In the genomic region with DNA sequence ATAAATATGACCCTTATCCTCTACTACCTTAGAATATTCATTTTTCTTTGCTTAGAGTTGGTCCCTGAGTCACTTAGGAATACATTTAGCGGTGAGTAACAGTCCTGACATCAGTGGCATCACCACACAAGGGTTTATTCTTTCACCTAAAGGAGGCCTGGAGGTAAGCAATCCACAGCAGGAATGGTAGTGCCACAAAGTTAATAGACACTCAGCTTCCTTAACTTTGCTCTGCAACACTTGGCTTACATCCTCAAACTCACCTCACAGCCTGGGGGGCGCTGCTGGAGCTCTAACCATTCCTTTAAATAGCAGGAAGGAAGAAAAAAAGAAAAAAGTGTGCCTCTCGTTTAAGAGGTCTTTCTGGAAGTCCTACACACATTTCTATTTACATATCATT, we compare ENCODE assay signal across 14 cellular contexts. TPM values are rescaled to one million over a fixed set of nuclear protein-coding genes. Genes with fewer than 3 reads are reported as not detected.
DNase-seq lines count a peak whose midpoint lies in the region; ATAC-seq and TF ChIP-seq lines count a peak whose summit lies in the region.
"Had no signal": no experiment of that assay in that cellular context is flagged by ENCODE, and none has a peak within 500 bp of the region (broad histone marks: within the 10 kb centered on the region; RNA-seq: fewer than 3 reads in every experiment).

No MANE protein-coding gene starts in this region.

- in situ Hi-C loops in astrocyte of the spinal cord (cut with HindIII; ENCODE audit: low sequenced_read_pairs) = no loop called here

- no peaks in the 10 kb centered on the region for H3K9me3 Mint-ChIP-seq in mesothelial cell of epicardium
- H3K9me3 Mint-ChIP-seq: activated naive CD4-positive, alpha-beta T cell treated with anti-CD3 and anti-CD28 coated beads, Interleukin-2, amount 50 U/mL, for 72 hours; CD8-positive, alpha-beta memory T cell had no signal

- H3K27me3 Mint-ChIP-seq in mesothelial cell of epicardium (ENCODE audit: low read depth) = no peaks in the 10 kb centered on the region

- ATAC-seq in GM19328 (IDR thresholded peaks at IDR 0.05; ENCODE audit: unreplicated experiment) = no peak
- ATAC-seq: activated naive CD4-positive, alpha-beta T cell treated with anti-CD3 and anti-CD28 coated beads, Interleukin-2, amount 50 U/mL, for 72 hours; sciatic nerve had no signal

- no peaks in the 10 kb centered on the region for H3K4me1 Mint-ChIP-seq in mesothelial cell of epicardium
- H3K4me1 Mint-ChIP-seq: CD8-positive, alpha-beta memory T cell had no signal

- peaks cover 2% of the 10 kb centered on the region for H3K36me3 Mint-ChIP-seq in mesothelial cell of epicardium
- H3K36me3 Mint-ChIP-seq: activated naive CD4-positive, alpha-beta T cell treated with anti-CD3 and anti-CD28 coated beads, Interleukin-2, amount 50 U/mL, for 72 hours had no signal

- H3K4me3 Mint-ChIP-seq in mesothelial cell of epicardium = no peak overlapping the region
- H3K4me3 Mint-ChIP-seq: CD8-positive, alpha-beta memory T cell had no signal

- no peaks in the 10 kb centered on the region for H3K36me3 ChIP-seq in uterus
- H3K36me3 ChIP-seq: HAP-1, Peyer's patch had no signal

- DNase-seq in Kasumi-1 (lab: John Stamatoyannopoulos, UW) (peak; percentile 31 to 38), astrocyte of the spinal cord (ENCODE audit: low read depth, low spot score) (peak; percentile 5), kidney tubule cell (ENCODE audit: low spot score) (peak; percentile 93), DMS114 treated with DMSO at 0.1 percent for 48 hours (lab: John Stamatoyannopoulos, UW; ENCODE audit: unreplicated experiment) (no peak), uterus (no peak), mesothelial cell of epicardium (ENCODE audit: low spot score in 2 of 2, unreplicated experiment in 2 of 2) (no peak)
- DNase-seq: CD8-positive, alpha-beta memory T cell; kidney; Peyer's patch had no signal

- TF ChIP-seq CTCF in GM12872 (IDR thresholded peaks at IDR 0.05; ENCODE audit: insufficient read depth, low read depth, low read length) = peak; percentile 11; the same call in 1 of the 3 replicates
- peak; percentile 23 for TF ChIP-seq CTCF in astrocyte of the spinal cord (IDR thresholded peaks at IDR 0.05; ENCODE audit: low read depth, low read length)
- no peak for TF ChIP-seq CTCF in uterus (IDR thresholded peaks at IDR 0.05)
- no peak for TF ChIP-seq CTCF in mesothelial cell of epicardium (IDR thresholded peaks at IDR 0.05; ENCODE audit: unreplicated experiment)

- no peak overlapping the region for H3K27ac ChIP-seq in uterus
- H3K27ac ChIP-seq: Peyer's patch had no signal

- no peaks in the 10 kb centered on the region for H3K9me3 ChIP-seq in uterus
- H3K9me3 ChIP-seq: HAP-1, Peyer's patch had no signal

- H3K27ac Mint-ChIP-seq in mesothelial cell of epicardium = no peak overlapping the region
- H3K27ac Mint-ChIP-seq: activated naive CD4-positive, alpha-beta T cell treated with anti-CD3 and anti-CD28 coated beads, Interleukin-2, amount 50 U/mL, for 72 hours; CD8-positive, alpha-beta memory T cell had no signal

- no peaks in the 10 kb centered on the region for H3K4me1 ChIP-seq in uterus
- H3K4me1 ChIP-seq: HAP-1, Peyer's patch had no signal

- no peak for TF ChIP-seq POLR2A in uterus (IDR thresholded peaks at IDR 0.05)

- H3K27me3 ChIP-seq in uterus = no peaks in the 10 kb centered on the region
- H3K27me3 ChIP-seq: Peyer's patch had no signal

- H3K4me3 ChIP-seq in astrocyte of the spinal cord (ENCODE audit: low read depth, low read length) (no peak overlapping the region), uterus (no peak overlapping the region)
- H3K4me3 ChIP-seq: HAP-1, Peyer's patch had no signal

- intact Hi-C loops in uterus (cut with DNase I; ENCODE audit: low total_unique reads) = no loop called here

RNA-seq across cellular contexts. Expression of gene BBOF1, which starts 29.1 kb away (rescaled TPM):
- total RNA-seq in uterus (10 to 100 TPM; 14.0 to 22.0 (median 15.0) TPM), mesothelial cell of epicardium (6.6 to 8.4 TPM (median 7.1 TPM) in 3 replicates)

RNA-seq across cellular contexts. Expression of gene ENTPD5, which starts 29.2 kb away (rescaled TPM):
- total RNA-seq in uterus (100 to 1,000 TPM in 1 of 4 donors, 10 to 100 TPM in 2, under 1 TPM in 1; 0.59 to 285 (median 14.0) TPM), mesothelial cell of epicardium (16.2 to 17.8 TPM (median 16.9 TPM) in 3 replicates)

RNA-seq across cellular contexts. Expression of gene ALDH6A1, which starts 36.0 kb away (rescaled TPM):
- 10 to 100 TPM in 3 of 4 donors, 1 to 10 TPM in 1; 10.0 to 85.0 (median 49.5) TPM for total RNA-seq in uterus
- 16.8 to 17.2 TPM (median 17.2 TPM) in 3 replicates for total RNA-seq in mesothelial cell of epicardium

RNA-seq across cellular contexts. Expression of gene LIN52, which starts 36.5 kb away (rescaled TPM):
- total RNA-seq in uterus = 10 to 100 TPM in 3 of 4 donors, 1 to 10 TPM in 1; 4.4 to 12.7 (median 11.7) TPM
- total RNA-seq in mesothelial cell of epicardium = 11.4 to 12.4 TPM (median 12.1 TPM) in 3 replicates

Comparison
In these comparisons a context has a peak if more than half of its experiments do, and no peak if none do; other contexts are left out.
1. CTCF ChIP-seq: peak in GM12872 (single experiment) and astrocyte of the spinal cord (single experiment); none in uterus (0 of 4) and mesothelial cell of epicardium (single experiment).
2. DNase-seq: peak in Kasumi-1 (2 of 2), astrocyte of the spinal cord (single experiment) and kidney tubule cell (single experiment); none in DMS114 treated with DMSO at 0.1 percent for 48 hours (single experiment), uterus (0 of 2) and mesothelial cell of epicardium (0 of 2).